In the genomic region with DNA sequence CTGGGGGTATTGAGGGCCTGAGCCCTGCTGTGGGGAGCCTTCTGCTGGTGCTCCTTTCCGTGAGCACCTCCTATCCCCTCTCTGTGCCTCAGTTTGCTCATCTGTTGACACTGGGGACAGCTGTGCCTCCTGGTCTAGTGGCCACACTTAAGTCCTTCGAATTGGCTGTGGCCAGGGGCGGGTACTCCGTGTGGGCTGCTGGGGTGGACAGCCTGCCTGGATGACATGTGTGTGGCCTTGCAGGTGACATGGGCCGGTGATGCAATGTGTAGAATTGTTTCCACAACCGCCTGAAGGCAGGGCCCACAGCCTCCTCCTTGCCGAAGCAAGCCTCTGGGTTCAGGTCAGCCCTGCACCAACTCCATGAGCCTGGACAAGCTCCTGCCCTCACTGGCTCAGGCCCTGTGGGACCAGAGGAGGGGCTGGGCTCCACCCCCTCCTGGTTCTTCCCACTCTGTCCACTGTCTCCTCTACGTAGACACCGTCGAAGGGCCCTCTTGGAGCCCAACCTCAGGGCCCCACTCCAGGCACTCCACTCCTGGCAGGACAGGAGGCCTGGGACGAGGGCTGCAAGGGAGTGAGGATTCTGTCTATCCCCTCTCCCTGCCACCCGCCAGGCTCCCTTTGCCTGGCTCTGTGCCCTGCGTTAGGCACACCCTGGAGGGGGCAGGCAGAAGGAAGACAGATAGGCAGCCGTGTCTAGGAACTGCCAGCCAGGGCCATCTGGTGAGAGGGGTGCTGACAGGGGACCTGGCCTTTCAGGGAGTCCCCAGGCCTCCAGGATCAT, we compare ENCODE assay signal across 8 cellular contexts. TPM values are rescaled to one million over a fixed set of nuclear protein-coding genes. Genes with fewer than 3 reads are reported as not detected.
DNase-seq lines count a peak whose midpoint lies in the region; ATAC-seq and TF ChIP-seq lines count a peak whose summit lies in the region.

No MANE protein-coding gene starts in this region.

- H3K27me3 Mint-ChIP-seq in activated CD4-positive, alpha-beta memory T cell treated with anti-CD3 and anti-CD28 coated beads, Interleukin-2, amount 10 ng/mL, durations not matched to agents 7 days and 5 days = no peaks in the 10 kb centered on the region
- H3K27me3 Mint-ChIP-seq in progenitor cell of endocrine pancreas = peaks cover 42% of the 10 kb centered on the region

- no peak for ATAC-seq in HG03196 (IDR thresholded peaks at IDR 0.05; ENCODE audit: unreplicated experiment)

- H3K27ac Mint-ChIP-seq in activated CD4-positive, alpha-beta memory T cell treated with anti-CD3 and anti-CD28 coated beads, Interleukin-2, amount 10 ng/mL, durations not matched to agents 7 days and 5 days = no peak overlapping the region
- H3K27ac Mint-ChIP-seq in progenitor cell of endocrine pancreas = no peak overlapping the region

- POLR2A ChIA-PET in activated CD4-positive, alpha-beta memory T cell treated with anti-CD3 and anti-CD28 coated beads, Interleukin-2, amount 10 ng/mL, durations not matched to agents 7 days and 5 days (lab: Charles Lee) = interaction anchor here (1.4 kb wide), 1 partner anchor 142 kb away, joined by 4 read pairs; no protein-coding TSS in a partner anchor

- peaks cover 51% of the 10 kb centered on the region for H3K4me1 Mint-ChIP-seq in activated CD4-positive, alpha-beta memory T cell treated with anti-CD3 and anti-CD28 coated beads, Interleukin-2, amount 10 ng/mL, durations not matched to agents 7 days and 5 days
- H3K4me1 Mint-ChIP-seq in progenitor cell of endocrine pancreas (ENCODE audit: low read depth) = no peaks in the 10 kb centered on the region

- H3K36me3 Mint-ChIP-seq in activated CD4-positive, alpha-beta memory T cell treated with anti-CD3 and anti-CD28 coated beads, Interleukin-2, amount 10 ng/mL, durations not matched to agents 7 days and 5 days (ENCODE audit: low read depth) = no peaks in the 10 kb centered on the region
- no peaks in the 10 kb centered on the region for H3K36me3 Mint-ChIP-seq in progenitor cell of endocrine pancreas (ENCODE audit: insufficient read depth)

- H3K4me3 ChIP-seq in HFF-Myc (replicated peaks; ENCODE audit: low read depth, low read length) (peak overlapping the region; percentile 49), foreskin fibroblast (ENCODE audit: low read depth in 1 of 2, low read length in 2 of 2) (peak overlapping the region; percentile 71 to 72)

- DNase-seq in A172 (ENCODE audit: low spot score) (peak; percentile 30), HFF-Myc (ENCODE audit: extremely low read depth, low read depth) (no peak), foreskin fibroblast (peak; percentile 42 to 77), progenitor cell of endocrine pancreas (ENCODE audit: low spot score, unreplicated experiment) (no peak), GM20000 (ENCODE audit: low spot score) (no peak), DMS153 treated with DMSO at 0.1 percent for 48 hours (lab: John Stamatoyannopoulos, UW; ENCODE audit: unreplicated experiment) (no peak)
- DNase-seq in activated CD4-positive, alpha-beta memory T cell treated with anti-CD3 and anti-CD28 coated beads, Interleukin-2, amount 10 ng/mL, durations not matched to agents 7 days and 5 days = no peak

- no peaks in the 10 kb centered on the region for H3K9me3 Mint-ChIP-seq in activated CD4-positive, alpha-beta memory T cell treated with anti-CD3 and anti-CD28 coated beads, Interleukin-2, amount 10 ng/mL, durations not matched to agents 7 days and 5 days
- no peaks in the 10 kb centered on the region for H3K9me3 Mint-ChIP-seq in progenitor cell of endocrine pancreas (ENCODE audit: low read depth)

- H3K4me3 Mint-ChIP-seq in activated CD4-positive, alpha-beta memory T cell treated with anti-CD3 and anti-CD28 coated beads, Interleukin-2, amount 10 ng/mL, durations not matched to agents 7 days and 5 days = peak overlapping the region; percentile 81
- H3K4me3 Mint-ChIP-seq in progenitor cell of endocrine pancreas (ENCODE audit: low read depth) = peak overlapping the region; percentile 58

- CTCF ChIA-PET in activated CD4-positive, alpha-beta memory T cell treated with anti-CD3 and anti-CD28 coated beads, Interleukin-2, amount 10 ng/mL, durations not matched to agents 7 days and 5 days (lab: Charles Lee) = no interaction called here

- TF ChIP-seq CTCF in HFF-Myc (IDR thresholded peaks at IDR 0.05; ENCODE audit: low read depth, low read length, missing control alignments) (no peak), foreskin fibroblast (IDR thresholded peaks at IDR 0.05; ENCODE audit: low read depth, low read length) (no peak), progenitor cell of endocrine pancreas (IDR thresholded peaks at IDR 0.05; ENCODE audit: unreplicated experiment) (no peak), GM20000 (IDR thresholded peaks at IDR 0.05; ENCODE audit: extremely low read depth, missing control alignments) (no peak)

RNA-seq across cellular contexts. Expression of a gene that starts 1.2 kb away (rescaled TPM):
- total RNA-seq in A172 (2014; rRNA removed; shearing (Covaris generic)) = 37.4 and 56.9 TPM in 2 replicates
- total RNA-seq in activated CD4-positive, alpha-beta memory T cell treated with anti-CD3 and anti-CD28 coated beads, Interleukin-2, amount 10 ng/mL, durations not matched to agents 7 days and 5 days = 10 to 100 TPM; 77.0 to 80.3 TPM
- total RNA-seq in progenitor cell of endocrine pancreas = 67.7 and 70.8 TPM in 2 replicates

RNA-seq across cellular contexts. Expression of a gene that starts 38.0 kb away (rescaled TPM):
- total RNA-seq in A172 (2014; rRNA removed; shearing (Covaris generic)) = 67.5 and 74.0 TPM in 2 replicates
- total RNA-seq in activated CD4-positive, alpha-beta memory T cell treated with anti-CD3 and anti-CD28 coated beads, Interleukin-2, amount 10 ng/mL, durations not matched to agents 7 days and 5 days = 10 to 100 TPM; 56.1 to 58.4 TPM
- 21.2 and 26.3 TPM in 2 replicates for total RNA-seq in progenitor cell of endocrine pancreas

RNA-seq across cellular contexts. Expression of a gene that starts 49.5 kb away (rescaled TPM):
- 166 and 199 TPM in 2 replicates for total RNA-seq in A172 (2014; rRNA removed; shearing (Covaris generic))
- total RNA-seq in activated CD4-positive, alpha-beta memory T cell treated with anti-CD3 and anti-CD28 coated beads, Interleukin-2, amount 10 ng/mL, durations not matched to agents 7 days and 5 days = 100 to 1,000 TPM; 266 to 277 TPM
- 249 and 271 TPM in 2 replicates for total RNA-seq in progenitor cell of endocrine pancreas

Comparison
In these comparisons a context has a peak if more than half of its experiments do, and no peak if none do; other contexts are left out.
1. DNase-seq: peak in A172 (single experiment) and foreskin fibroblast (2 of 2); none in HFF-Myc (single experiment), activated CD4-positive, alpha-beta memory T cell treated with anti-CD3 and anti-CD28 coated beads, Interleukin-2, amount 10 ng/mL, durations not matched to agents 7 days and 5 days (single experiment), progenitor cell of endocrine pancreas (single experiment), GM20000 (single experiment) and DMS153 treated with DMSO at 0.1 percent for 48 hours (single experiment).